ENCODE assay signal across 15 cellular contexts in genomic region chr1:179575497-179576314, GRCh38. TPM values are rescaled to one million over a fixed set of nuclear protein-coding genes. Genes with fewer than 3 reads are reported as not detected.
A peak's percentile ranks its signal among the peaks of the same experiment; 100 is the strongest.
DNase-seq lines count a peak whose midpoint lies in the region; ATAC-seq, FAIRE-seq and TF ChIP-seq lines count a peak whose summit lies in the region.
"Had no signal": no experiment of that assay in that cellular context is flagged by ENCODE, and none has a peak within 500 bp of the region (broad histone marks: within the 10 kb centered on the region; RNA-seq: fewer than 3 reads in every experiment).

TSS of gene NPHS2 (minus strand) at chr1:179575948. CDS start at chr1:179575864, 84 bp downstream.

- peaks cover 6% of the 10 kb centered on the region for H3K36me3 Mint-ChIP-seq in natural killer cell treated with Interleukin-12 subunit alpha and Interleukin-12 subunit beta and Interleukin-15 and Interleukin-18, amount 100 ng/mL, for 72 hours
- H3K36me3 Mint-ChIP-seq in natural killer cell, result peaks cover 7% of the 10 kb centered on the region

- H3K4me1 ChIP-seq in H1 (replicated peaks in 1 of 4; ENCODE audit: control insufficient read depth in 3 of 4, insufficient read depth in 4 of 4, low read length in 3 of 4), result no peaks in the 10 kb centered on the region; a peak in 1 of 7 replicates
- H3K4me1 ChIP-seq in mesodermal cell (ENCODE audit: control insufficient read depth, insufficient read depth, low read length, poor library complexity, severe bottlenecking), result no peaks in the 10 kb centered on the region
- no peaks in the 10 kb centered on the region for H3K4me1 ChIP-seq in urinary bladder (ENCODE audit: insufficient read depth)

- H3K4me3 ChIP-seq in H1 (ENCODE audit: extremely low read depth in 1 of 4, insufficient read depth in 2 of 4, low read depth in 3 of 4, low read length in 4 of 4), result peak within 1 kb of the TSS; percentile 39 to 65 (median 44)
- peak within 1 kb of the TSS; percentile 12 for H3K4me3 ChIP-seq in mesodermal cell (ENCODE audit: extremely low read depth, insufficient read depth, low read length, poor library complexity, severe bottlenecking)
- H3K4me3 ChIP-seq in urinary bladder (ENCODE audit: low read depth, low read length), result peak within 1 kb of the TSS; percentile 3

- no peaks in the 10 kb centered on the region for H4K20me1 ChIP-seq in H1 (replicated peaks in 1 of 2; ENCODE audit: control insufficient read depth in 1 of 2, insufficient read depth in 2 of 2, low read length in 2 of 2)

- H2AFZ ChIP-seq in H1 (ENCODE audit: low read length), result 0 out of 2 replicates have a peak within 1 kb of the TSS, but pooled peaks have one; percentile 51

- TF ChIP-seq RAD21 in H1 (IDR thresholded peaks at IDR 0.05 in 1 of 2, conservative IDR thresholded peaks at IDR 0.05 in 1 of 2; ENCODE audit: low read depth in 2 of 2, low read length in 2 of 2), result peak in 1 of 2 experiments; percentile 12; a peak in 1 of 4 replicates

- no peak within 1 kb of the TSS for H3K23ac ChIP-seq in H1 (ENCODE audit: insufficient read length)

- POLR2A ChIA-PET in H1 (lab: Charles Lee; ENCODE audit: partially characterized antibody), result interaction anchor here (1.4 kb wide), 1 partner anchor 9 kb away, joined by 4 read pairs; no protein-coding TSS in a partner anchor
- POLR2A ChIA-PET in GM10248 (lab: Yijun Ruan, JAX), result no interaction called here

- H2BK20ac ChIP-seq in H1 (ENCODE audit: low read length), result 0 out of 2 replicates have a peak within 1 kb of the TSS, but pooled peaks have one; percentile 32

- CTCF ChIA-PET in H1 (lab: Charles Lee; ENCODE audit: partially characterized antibody) (interaction anchor here (0.5 to 2.7 kb wide), 9 partner anchors 9 to 258 kb away, joined by 3 to 10 read pairs (median 3); partner anchors contain the start of gene TDRD5), GM10248 (lab: Yijun Ruan, JAX) (interaction anchor here (1.4 kb wide), 1 partner anchor 20 kb away, joined by 3 read pairs; no protein-coding TSS in a partner anchor)

- H3K9ac ChIP-seq in H1 (replicated peaks in 1 of 4; ENCODE audit: extremely low read depth in 1 of 4, low read depth in 3 of 4, low read length in 3 of 4), result 0 out of 7 replicates have a peak within 1 kb of the TSS, but pooled peaks of 1 of the 4 experiments have one; percentile 7

- H3K27ac ChIP-seq in H1 (ENCODE audit: low read depth, low read length), result no peak within 1 kb of the TSS
- H3K27ac ChIP-seq in mesodermal cell (ENCODE audit: low read depth, low read length, severe bottlenecking), result no peak within 1 kb of the TSS
- no peak within 1 kb of the TSS for H3K27ac ChIP-seq in urinary bladder (ENCODE audit: low read depth)
- H3K27ac ChIP-seq: brain microvascular endothelial cell had no signal

- H3K4me1 Mint-ChIP-seq in natural killer cell treated with Interleukin-12 subunit alpha and Interleukin-12 subunit beta and Interleukin-15 and Interleukin-18, amount 100 ng/mL, for 72 hours (ENCODE audit: low read depth in 2 of 2), result no peaks in the 10 kb centered on the region
- H3K4me1 Mint-ChIP-seq in natural killer cell, result peaks cover 0 to 5% of the 10 kb centered on the region in 2 donors

- H2BK15ac ChIP-seq in H1 (ENCODE audit: low read length), result no peak within 1 kb of the TSS

- peaks cover 1% of the 10 kb centered on the region for H3K9me3 Mint-ChIP-seq in natural killer cell treated with Interleukin-12 subunit alpha and Interleukin-12 subunit beta and Interleukin-15 and Interleukin-18, amount 100 ng/mL, for 72 hours
- H3K9me3 Mint-ChIP-seq in natural killer cell, result peaks cover 0 to under 1% of the 10 kb centered on the region in 2 donors

- H3K14ac ChIP-seq in H1 (ENCODE audit: insufficient read length), result no peak within 1 kb of the TSS

- no peaks in the 10 kb centered on the region; a peak in 1 of 4 replicates for H3K9me3 ChIP-seq in H1 (ENCODE audit: insufficient read depth in 2 of 2, low read depth in 1 of 2, low read length in 1 of 2)
- no peaks in the 10 kb centered on the region for H3K9me3 ChIP-seq in mesodermal cell (ENCODE audit: control insufficient read depth, low read length)

- H3K27me3 ChIP-seq in H1 (replicated peaks in 1 of 4; ENCODE audit: control insufficient read depth in 3 of 4, extremely low read depth in 1 of 4, insufficient read depth in 3 of 4, low read length in 3 of 4), result peaks cover 19 to 35% (median 32%) of the 10 kb centered on the region in 4 experiments

- no peak within 1 kb of the TSS; the same call in none of the 2 replicates for H3K18ac ChIP-seq in H1 (ENCODE audit: extremely low read depth, low read length)

- H3K4me2 ChIP-seq in H1 (ENCODE audit: insufficient read depth in 1 of 2, low read depth in 2 of 2, low read length in 2 of 2), result peak within 1 kb of the TSS; percentile 67 to 74

- no peak within 1 kb of the TSS for H4K5ac ChIP-seq in H1 (ENCODE audit: insufficient read length, low read depth, low read length)

- H3K4ac ChIP-seq in H1 (replicated peaks; ENCODE audit: insufficient read length, low read depth, low read length), result no peak within 1 kb of the TSS

- no peak for TF ChIP-seq EP300 in H1 (IDR thresholded peaks at IDR 0.05; ENCODE audit: borderline replicate concordance in 1 of 2, low read depth in 2 of 2, low read length in 2 of 2)

- no peak within 1 kb of the TSS for H2BK5ac ChIP-seq in H1 (ENCODE audit: low read depth, low read length)

- H4K91ac ChIP-seq in H1 (replicated peaks; ENCODE audit: insufficient read length, low read length), result no peak within 1 kb of the TSS

- 6% methylated on average over 52 of the region's 77 CpGs; no CpG with 5 or more reads in 1 of the 2 experiments for WGBS in H1 (ENCODE audit: extremely low coverage in 1 of 2, insufficient coverage in 1 of 2, insufficient read length in 1 of 2, insufficient replicate concordance in 2 of 2, low coverage in 1 of 2, low lambda C conversion rate in 2 of 2, missing lambda C conversion rate in 1 of 2), 2 experiments
- WGBS in mesodermal cell (ENCODE audit: insufficient coverage in 2 of 2), 2 experiments, result 4 to 5% methylated on average over 54 to 64 of the region's 77 CpGs
- 3% methylated on average over 77 of the region's 77 CpGs for WGBS in urinary bladder

- peak; percentile 36 to 45 for ATAC-seq in natural killer cell treated with Interleukin-12 subunit alpha and Interleukin-12 subunit beta and Interleukin-15 and Interleukin-18, amount 100 ng/mL, for 72 hours
- ATAC-seq in natural killer cell (no peak), HG03457 (IDR thresholded peaks at IDR 0.05; ENCODE audit: unreplicated experiment) (no peak)

- H4K8ac ChIP-seq in H1 (ENCODE audit: extremely low read depth, insufficient read depth, low read length), result no peak within 1 kb of the TSS

- no peak within 1 kb of the TSS for H2BK12ac ChIP-seq in H1 (ENCODE audit: low read depth, low read length)

- peaks cover 7% of the 10 kb centered on the region; the same call in 1 of the 2 replicates for H3K23me2 ChIP-seq in H1 (ENCODE audit: low read depth, low read length)

- H3K56ac ChIP-seq in H1 (replicated peaks; ENCODE audit: insufficient read length, low read depth, low read length), result no peak within 1 kb of the TSS

- intact Hi-C loops in natural killer cell (cut with micrococcal nuclease), result no loop called here

- H3K27me3 Mint-ChIP-seq in natural killer cell treated with Interleukin-12 subunit alpha and Interleukin-12 subunit beta and Interleukin-15 and Interleukin-18, amount 100 ng/mL, for 72 hours, result peaks cover 32 to 45% of the 10 kb centered on the region in 2 donors
- H3K27me3 Mint-ChIP-seq in natural killer cell (ENCODE audit: low read depth in 2 of 2), result peaks cover 43% of the 10 kb centered on the region in 2 donors

- H3K79me1 ChIP-seq in H1 (ENCODE audit: low read depth, low read length), result no peaks in the 10 kb centered on the region

- FAIRE-seq in H1 (lab: Jason Lieb, UNC), result no peak

- DNase-seq in natural killer cell treated with Interleukin-12 subunit alpha and Interleukin-12 subunit beta and Interleukin-15 and Interleukin-18, amount 100 ng/mL, for 72 hours (ENCODE audit: low spot score), result no peak
- DNase-seq in natural killer cell (no peak), H1 (ENCODE audit: low read depth in 1 of 2, low spot score in 2 of 2) (peak in 1 of 2 experiments; percentile 74), GM10248 (ENCODE audit: extremely low spot score) (no peak), AML-193 (lab: John Stamatoyannopoulos, UW) (no peak)
- DNase-seq: activated gamma-delta T cell treated with Interleukin-2 at 50 U/mL for 16 hours; brain microvascular endothelial cell; MV-4-11; stimulated activated CD4-positive, alpha-beta T cell treated with anti-CD3 and anti-CD28 coated beads, Interleukin-4, amount 100 ng/mL, for 1 hour; stimulated activated naive CD4-positive, alpha-beta T cell; T1000 had no signal

- TF ChIP-seq CTCF in natural killer cell (IDR thresholded peaks at IDR 0.05), result no peak
- TF ChIP-seq CTCF in H1 (IDR thresholded peaks at IDR 0.05; ENCODE audit: control extremely low read depth in 1 of 3, insufficient read depth in 1 of 3, low read depth in 1 of 3, low read length in 3 of 3), result peak in 2 of 3 experiments; percentile 8 to 33; a peak in 2 of 4 replicates
- TF ChIP-seq CTCF in GM10248 (IDR thresholded peaks at IDR 0.05; ENCODE audit: control extremely low read depth, extremely low read depth, low read depth, missing control alignments), result no peak

- no peaks in the 10 kb centered on the region for H3K79me2 ChIP-seq in H1 (ENCODE audit: control insufficient read depth in 1 of 2, insufficient read depth in 2 of 2, low read length in 2 of 2)

- H2AK5ac ChIP-seq in H1 (ENCODE audit: low read depth, low read length), result no peak within 1 kb of the TSS

- H2BK120ac ChIP-seq in H1 (replicated peaks; ENCODE audit: low read depth, low read length), result no peak within 1 kb of the TSS

- no peak within 1 kb of the TSS for H3K27ac Mint-ChIP-seq in natural killer cell treated with Interleukin-12 subunit alpha and Interleukin-12 subunit beta and Interleukin-15 and Interleukin-18, amount 100 ng/mL, for 72 hours
- no peak within 1 kb of the TSS for H3K27ac Mint-ChIP-seq in natural killer cell

- no peak for TF ChIP-seq POLR2A in H1 (IDR thresholded peaks at IDR 0.05; ENCODE audit: control extremely low read depth in 1 of 2, low read depth in 2 of 2, low read length in 2 of 2)

- H3K36me3 ChIP-seq in H1 (ENCODE audit: control insufficient read depth in 2 of 4, insufficient read depth in 4 of 4, low read length in 3 of 4), result no peaks in the 10 kb centered on the region
- H3K36me3 ChIP-seq in mesodermal cell (ENCODE audit: control insufficient read depth, insufficient read depth, low read length), result no peaks in the 10 kb centered on the region
- no peaks in the 10 kb centered on the region for H3K36me3 ChIP-seq in urinary bladder (ENCODE audit: insufficient read depth)
- H3K36me3 ChIP-seq: brain microvascular endothelial cell had no signal

- H3K4me3 Mint-ChIP-seq in natural killer cell treated with Interleukin-12 subunit alpha and Interleukin-12 subunit beta and Interleukin-15 and Interleukin-18, amount 100 ng/mL, for 72 hours, result no peak within 1 kb of the TSS
- no peak within 1 kb of the TSS for H3K4me3 Mint-ChIP-seq in natural killer cell

RNA-seq across cellular contexts. Expression of gene NPHS2, which starts in this region (rescaled TPM):
- not detected for total RNA-seq in natural killer cell treated with Interleukin-12 subunit alpha and Interleukin-12 subunit beta and Interleukin-15 and Interleukin-18, amount 100 ng/mL, for 72 hours
- not detected for total RNA-seq in natural killer cell
- not detected in 2 replicates for total RNA-seq in H1 (2021; fragmentation: NEBNext Ultra II Directional; extraction: Animal tissue kit (Norgen Biotek cat#: 25700))
- not detected in 2 replicates for polyA plus RNA-seq in H1 (2011; rRNA removed)
- polyA plus RNA-seq in H1 (2011; cell fraction: cytosol; rRNA removed), result 0.04 TPM
- polyA plus RNA-seq in H1 (2011; cell fraction: nucleus; rRNA removed), result not detected
- polyA plus RNA-seq in H1 (2012, experiment 1 of 2), result not detected in 4 replicates
- polyA plus RNA-seq in H1 (2012, experiment 2 of 2), result 0.08 TPM
- polyA plus RNA-seq in H1 (2013, experiment 1 of 2), result 0.08 TPM
- polyA plus RNA-seq in H1 (2013, experiment 2 of 2), result 0.09 TPM
- 0.13 TPM in 1 of 2 replicates, not detected in the other for polyA minus RNA-seq in H1 (2011; rRNA and poly(A)+ RNA removed)
- polyA minus RNA-seq in H1 (2011; cell fraction: cytosol; rRNA and poly(A)+ RNA removed), result not detected
- not detected for polyA minus RNA-seq in H1 (2011; cell fraction: nucleus; rRNA and poly(A)+ RNA removed)
- not detected for polyA plus RNA-seq in mesodermal cell (2013, experiment 1 of 2)
- not detected for polyA plus RNA-seq in mesodermal cell (2013, experiment 2 of 2)
- total RNA-seq in urinary bladder, result not detected
- 0.04 TPM for polyA plus RNA-seq in urinary bladder
- total RNA-seq: mesenteric fat pad had no signal

Comparison
In these comparisons a context has a peak if more than half of its experiments do, and no peak if none do; other contexts are left out.
1. Peak in ATAC-seq in natural killer cell treated with Interleukin-12 subunit alpha and Interleukin-12 subunit beta and Interleukin-15 and Interleukin-18, amount 100 ng/mL, for 72 hours; RNA of the gene not detected or under 1 TPM.
2. CTCF ChIP-seq: peak in H1 (2 of 3); none in natural killer cell (single experiment) and GM10248 (single experiment).
3. Peak in every context shown above with its lines, with median percentiles within 50 percentile points of each other: H3K4me3 ChIP-seq.